1 cellular context compared by ENCODE assay signal in the genomic region with DNA sequence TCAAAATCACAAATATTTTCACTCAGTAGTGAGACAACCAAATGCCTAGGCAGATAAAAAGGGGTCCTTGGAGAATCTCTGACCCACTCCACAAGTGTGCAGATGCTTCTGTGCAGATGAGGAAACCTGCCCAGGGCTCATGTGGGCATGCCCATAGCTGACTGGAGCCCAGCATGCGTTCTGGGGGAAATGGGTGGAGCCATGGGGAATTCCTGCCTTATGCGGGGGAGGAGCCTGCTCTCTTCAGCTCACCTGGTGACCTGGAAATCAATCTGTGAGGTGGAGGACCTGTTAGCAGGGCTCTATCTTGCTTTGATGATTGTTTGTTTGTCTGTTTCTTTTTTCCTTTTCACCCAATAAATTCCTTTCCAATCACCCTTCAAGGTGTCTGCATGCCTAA.
TF ChIP-seq lines count a peak whose summit lies in the region.

No MANE protein-coding gene starts in this region.

TF ChIP-seq in H1, 55 proteins besides CTCF, POLR2A, EP300 and RAD21:
- TF ChIP-seq CHD1 (IDR thresholded peaks at IDR 0.05; ENCODE audit: low read depth, low read length) (no peak), POU5F1 (IDR thresholded peaks at IDR 0.05; ENCODE audit: low read depth, low read length) (no peak), SRF (IDR thresholded peaks at IDR 0.05; ENCODE audit: low read depth, low read length) (0 out of 2 replicates have a peak, but pooled peaks have one; percentile 6), CEBPB (IDR thresholded peaks at IDR 0.05; ENCODE audit: low read depth, low read length) (no peak), TEAD4 (IDR thresholded peaks at IDR 0.05; ENCODE audit: low read depth, low read length) (peak; percentile 64; the same call in 1 of the 2 replicates), ASH2L (IDR thresholded peaks at IDR 0.05; ENCODE audit: low read length) (no peak), EGR1 (IDR thresholded peaks at IDR 0.05; ENCODE audit: borderline replicate concordance, low read depth, low read length) (no peak), RFX5 (IDR thresholded peaks at IDR 0.05; ENCODE audit: borderline replicate concordance, low read depth, low read length) (no peak), SP1 (IDR thresholded peaks at IDR 0.05; ENCODE audit: low read depth, low read length) (0 out of 2 replicates have a peak, but pooled peaks have one; percentile 46)
TF ChIP-seq in H1: peak in this region for 3.
